In the genomic region with DNA sequence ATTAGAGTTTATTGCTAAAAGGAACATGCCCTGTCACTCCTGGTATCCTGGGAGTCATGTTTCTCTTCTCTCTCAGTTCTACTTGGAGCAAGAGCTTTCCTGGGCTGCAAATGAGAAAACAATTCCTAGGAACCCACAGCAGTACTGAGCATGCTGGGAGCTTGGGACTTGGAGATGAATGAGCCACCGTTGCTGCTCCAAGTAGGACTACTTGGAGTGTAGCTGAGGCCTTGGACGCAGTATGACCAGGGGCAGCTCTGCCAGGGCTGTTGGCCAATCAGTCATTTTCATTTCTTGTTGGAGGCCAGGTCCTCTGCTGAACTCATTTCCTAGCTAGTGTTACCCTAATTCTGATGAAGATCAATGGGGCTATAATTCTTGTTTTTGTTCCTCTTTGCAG, we compare ENCODE assay signal across 22 cellular contexts.
"Had no signal": no experiment of that assay in that cellular context is flagged by ENCODE, and none has a peak within 500 bp of the region (broad histone marks: within the 10 kb centered on the region; RNA-seq: fewer than 3 reads in every experiment).

No MANE protein-coding gene starts in this region.

- ATAC-seq: activated CD8-positive, alpha-beta memory T cell treated with anti-CD3 and anti-CD28 coated beads, Interleukin-2, amount 10 ng/mL, durations not matched to agents 7 days and 5 days; foreskin keratinocyte; lower lobe of right lung; naive thymus-derived CD4-positive, alpha-beta T cell; stimulated activated naive CD8-positive, alpha-beta T cell treated with anti-CD3 and anti-CD28 coated beads, Interleukin-15, Interleukin-2, amounts not matched to agents 100 U/mL and 50 U/mL, for 24 hours; WTC11 had no signal

- DNase-seq: activated CD4-positive, alpha-beta memory T cell treated with anti-CD3 and anti-CD28 coated beads, Interleukin-2, amount 10 ng/mL, durations not matched to agents 7 days and 5 days; activated CD4-positive, alpha-beta T cell treated with anti-CD3 and anti-CD28 coated beads for 4 hours; activated CD8-positive, alpha-beta memory T cell treated with anti-CD3 and anti-CD28 coated beads, Interleukin-2, amount 10 ng/mL, durations not matched to agents 7 days and 5 days; activated gamma-delta T cell treated with Interleukin-2 at 50 U/mL for 16 hours; activated naive CD8-positive, alpha-beta T cell treated with anti-CD3 and anti-CD28 coated beads, Interleukin-2, amount 10 ng/mL, durations not matched to agents 7 days and 5 days; amniotic stem cell; effector CD4-positive, alpha-beta T cell; erythroblast; foreskin keratinocyte; islet precursor cell; left colon; lower lobe of right lung; naive thymus-derived CD4-positive, alpha-beta T cell; occipital lobe; stimulated activated CD4-positive, alpha-beta T cell treated with anti-CD3 and anti-CD28 coated beads, Interleukin-4, amount 100 ng/mL, for 24 hours; stimulated activated naive CD8-positive, alpha-beta T cell treated with anti-CD3 and anti-CD28 coated beads, Interleukin-15, Interleukin-2, amounts not matched to agents 100 U/mL and 50 U/mL, for 24 hours; T1000; upper lobe of left lung had no signal

- H3K4me3 ChIP-seq: lower lobe of right lung, upper lobe of left lung had no signal

- H3K27me3 Mint-ChIP-seq: activated CD4-positive, alpha-beta memory T cell treated with anti-CD3 and anti-CD28 coated beads, Interleukin-2, amount 10 ng/mL, durations not matched to agents 7 days and 5 days; activated CD8-positive, alpha-beta memory T cell treated with anti-CD3 and anti-CD28 coated beads, Interleukin-2, amount 10 ng/mL, durations not matched to agents 7 days and 5 days; activated naive CD8-positive, alpha-beta T cell treated with anti-CD3 and anti-CD28 coated beads, Interleukin-2, amount 10 ng/mL, durations not matched to agents 7 days and 5 days; dendritic cell treated with granulocyte-macrophage colony-stimulating factor and Interleukin-4, amounts not matched to agents 40 ng/mL and 50 ng/mL, for 4 days; naive thymus-derived CD4-positive, alpha-beta T cell had no signal

- H3K27me3 ChIP-seq: foreskin keratinocyte, upper lobe of left lung had no signal

- H3K27ac Mint-ChIP-seq: activated CD4-positive, alpha-beta memory T cell treated with anti-CD3 and anti-CD28 coated beads, Interleukin-2, amount 10 ng/mL, durations not matched to agents 7 days and 5 days; dendritic cell treated with granulocyte-macrophage colony-stimulating factor and Interleukin-4, amounts not matched to agents 40 ng/mL and 50 ng/mL, for 4 days; T-helper 1 cell treated with Interleukin-12 subunit alpha and Interleukin-12 subunit beta and Interleukin-4 antibody, amounts not matched to agents 30 μg/mL and 1 μg/mL, for 36 hours; WTC11 had no signal

- H3K4me1 ChIP-seq: foreskin keratinocyte, lower lobe of right lung, upper lobe of left lung had no signal

- H3K9me3 ChIP-seq: lower lobe of right lung, upper lobe of left lung had no signal

- H3K9me3 Mint-ChIP-seq: activated CD4-positive, alpha-beta memory T cell treated with anti-CD3 and anti-CD28 coated beads, Interleukin-2, amount 10 ng/mL, durations not matched to agents 7 days and 5 days; activated naive CD8-positive, alpha-beta T cell treated with anti-CD3 and anti-CD28 coated beads, Interleukin-2, amount 10 ng/mL, durations not matched to agents 7 days and 5 days; dendritic cell treated with granulocyte-macrophage colony-stimulating factor and Interleukin-4, amounts not matched to agents 40 ng/mL and 50 ng/mL, for 4 days; naive thymus-derived CD4-positive, alpha-beta T cell; neural crest cell; T-helper 1 cell treated with Interleukin-12 subunit alpha and Interleukin-12 subunit beta and Interleukin-4 antibody, amounts not matched to agents 30 μg/mL and 1 μg/mL, for 36 hours; WTC11 had no signal

- H3K4me3 Mint-ChIP-seq: activated CD4-positive, alpha-beta memory T cell treated with anti-CD3 and anti-CD28 coated beads, Interleukin-2, amount 10 ng/mL, durations not matched to agents 7 days and 5 days; activated CD8-positive, alpha-beta memory T cell treated with anti-CD3 and anti-CD28 coated beads, Interleukin-2, amount 10 ng/mL, durations not matched to agents 7 days and 5 days; activated naive CD8-positive, alpha-beta T cell treated with anti-CD3 and anti-CD28 coated beads, Interleukin-2, amount 10 ng/mL, durations not matched to agents 7 days and 5 days; dendritic cell treated with granulocyte-macrophage colony-stimulating factor and Interleukin-4, amounts not matched to agents 40 ng/mL and 50 ng/mL, for 4 days; naive thymus-derived CD4-positive, alpha-beta T cell; neural crest cell; T-helper 1 cell treated with Interleukin-12 subunit alpha and Interleukin-12 subunit beta and Interleukin-4 antibody, amounts not matched to agents 30 μg/mL and 1 μg/mL, for 36 hours; WTC11 had no signal

- H3K4me1 Mint-ChIP-seq: neural crest cell, WTC11 had no signal

- H3K27ac ChIP-seq: foreskin keratinocyte, lower lobe of right lung, upper lobe of left lung had no signal
